Comparison of ENCODE assay signal across 24 cellular contexts in the genomic region with DNA sequence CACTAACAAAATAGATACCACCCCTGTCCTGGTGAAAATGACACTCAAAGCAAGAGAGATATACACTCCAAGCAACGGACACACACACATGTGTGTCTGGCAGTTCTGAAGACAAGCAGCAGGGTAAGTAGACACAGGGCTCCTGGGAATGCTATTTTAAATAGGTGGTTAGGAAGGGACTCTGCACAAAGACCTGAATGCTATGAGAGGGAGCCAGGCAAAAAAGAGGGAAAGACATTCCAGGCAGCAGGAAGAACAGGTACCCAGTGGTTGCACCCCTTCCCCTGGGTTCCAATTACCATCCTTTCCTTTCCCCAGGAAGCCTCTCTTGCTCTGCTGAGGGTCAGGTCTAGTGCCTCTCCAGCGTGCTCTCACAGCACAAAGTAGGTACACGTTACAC. TPM values are rescaled to one million over a fixed set of nuclear protein-coding genes. Genes with fewer than 3 reads are reported as not detected.
DNase-seq lines count a peak whose midpoint lies in the region; ATAC-seq and TF ChIP-seq lines count a peak whose summit lies in the region.
"Had no signal": no experiment of that assay in that cellular context is flagged by ENCODE, and none has a peak within 500 bp of the region (broad histone marks: within the 10 kb centered on the region; RNA-seq: fewer than 3 reads in every experiment).

No MANE protein-coding gene starts in this region.

- H3K4me3 Mint-ChIP-seq in T-helper 1 cell treated with Interleukin-12 subunit alpha and Interleukin-12 subunit beta and Interleukin-4 antibody, amounts not matched to agents 30 μg/mL and 1 μg/mL, for 36 hours: no peak overlapping the region
- H3K4me3 Mint-ChIP-seq in natural killer cell treated with Interleukin-12 subunit alpha and Interleukin-12 subunit beta and Interleukin-15 and Interleukin-18, amount 100 ng/mL, for 72 hours: peak overlapping the region; percentile 57
- H3K4me3 Mint-ChIP-seq: CD8-positive, alpha-beta T cell; memory B cell had no signal

- TF ChIP-seq CTCF in suprapubic skin (IDR thresholded peaks at IDR 0.05): no peak

- H3K9ac ChIP-seq in BLaER1 treated with 17β-estradiol and CSF1 and Interleukin-3, amounts not matched to agents 10 nM and 100 nM: peak overlapping the region in 8 of 11 experiments; percentile 13 to 50 (median 30); a peak in 12 of 22 replicates
- H3K9ac ChIP-seq in adipocyte (ENCODE audit: low read length): peak overlapping the region; percentile 12

- peaks cover 26% of the 10 kb centered on the region for H3K36me3 Mint-ChIP-seq in T-helper 1 cell treated with Interleukin-12 subunit alpha and Interleukin-12 subunit beta and Interleukin-4 antibody, amounts not matched to agents 30 μg/mL and 1 μg/mL, for 36 hours (ENCODE audit: low read depth)
- H3K36me3 Mint-ChIP-seq in natural killer cell treated with Interleukin-12 subunit alpha and Interleukin-12 subunit beta and Interleukin-15 and Interleukin-18, amount 100 ng/mL, for 72 hours: peaks cover 4% of the 10 kb centered on the region

- H3K4me3 ChIP-seq in BLaER1 treated with 17β-estradiol and CSF1 and Interleukin-3, amounts not matched to agents 10 nM and 100 nM: no peak overlapping the region
- H3K4me3 ChIP-seq in adipocyte (ENCODE audit: low read length): no peak overlapping the region
- no peak overlapping the region for H3K4me3 ChIP-seq in suprapubic skin
- H3K4me3 ChIP-seq: gastroesophageal sphincter, MG63, prostate gland, SJSA1 had no signal

- no peaks in the 10 kb centered on the region for H3K27me3 Mint-ChIP-seq in T-helper 1 cell treated with Interleukin-12 subunit alpha and Interleukin-12 subunit beta and Interleukin-4 antibody, amounts not matched to agents 30 μg/mL and 1 μg/mL, for 36 hours (ENCODE audit: low read depth)
- H3K27me3 Mint-ChIP-seq in natural killer cell treated with Interleukin-12 subunit alpha and Interleukin-12 subunit beta and Interleukin-15 and Interleukin-18, amount 100 ng/mL, for 72 hours: no peaks in the 10 kb centered on the region
- H3K27me3 Mint-ChIP-seq: memory B cell had no signal

- H3K9me3 ChIP-seq in BLaER1 treated with 17β-estradiol and CSF1 and Interleukin-3, amounts not matched to agents 10 nM and 100 nM (replicated peaks in 1 of 11): no peaks in the 10 kb centered on the region
- H3K9me3 ChIP-seq in adipocyte (ENCODE audit: control insufficient read depth, low read length) (no peaks in the 10 kb centered on the region), suprapubic skin (no peaks in the 10 kb centered on the region)
- H3K9me3 ChIP-seq: gastroesophageal sphincter, MG63, prostate gland, SJSA1 had no signal

- H3K9me3 Mint-ChIP-seq in T-helper 1 cell treated with Interleukin-12 subunit alpha and Interleukin-12 subunit beta and Interleukin-4 antibody, amounts not matched to agents 30 μg/mL and 1 μg/mL, for 36 hours: no peaks in the 10 kb centered on the region
- H3K9me3 Mint-ChIP-seq in natural killer cell treated with Interleukin-12 subunit alpha and Interleukin-12 subunit beta and Interleukin-15 and Interleukin-18, amount 100 ng/mL, for 72 hours: no peaks in the 10 kb centered on the region
- H3K9me3 Mint-ChIP-seq: CD8-positive, alpha-beta T cell; immature natural killer cell; memory B cell had no signal

- DNase-seq in T-helper 1 cell (no peak), adipocyte (ENCODE audit: low read depth) (no peak), 8988T (no peak), suprapubic skin (ENCODE audit: low spot score in 2 of 2) (no peak)
- no peak for DNase-seq in natural killer cell treated with Interleukin-12 subunit alpha and Interleukin-12 subunit beta and Interleukin-15 and Interleukin-18, amount 100 ng/mL, for 72 hours (ENCODE audit: low spot score)
- DNase-seq: activated CD4-positive, CD25-positive, alpha-beta regulatory T cell treated with anti-CD3 and anti-CD28 coated beads, Interleukin-2, amount 50 U/mL, for 72 hours; activated effector memory CD4-positive, alpha-beta T cell treated with anti-CD3 and anti-CD28 coated beads, Interleukin-2, amount 50 U/mL, for 16 hours; CD8-positive, alpha-beta T cell; central memory CD4-positive, alpha-beta T cell; hypothalamus; immature natural killer cell; MG63; NCI-H1105 treated with DMSO at 0.1 percent for 48 hours; NCI-H2029; NCI-H446; NCI-H82; stimulated activated naive CD8-positive, alpha-beta T cell treated with anti-CD3 and anti-CD28 coated beads, Interleukin-15, Interleukin-2, amounts not matched to agents 100 U/mL and 50 U/mL, for 24 hours had no signal

- TF ChIP-seq EP300 in suprapubic skin (IDR thresholded peaks at IDR 0.05): no peak

- TF ChIP-seq POLR2A in suprapubic skin (IDR thresholded peaks at IDR 0.05): no peak

- H3K27ac ChIP-seq in BLaER1 treated with 17β-estradiol and CSF1 and Interleukin-3, amounts not matched to agents 10 nM and 100 nM: no peak overlapping the region
- no peak overlapping the region for H3K27ac ChIP-seq in suprapubic skin
- H3K27ac ChIP-seq: SJSA1 had no signal

- peaks cover 30% of the 10 kb centered on the region for H3K4me1 Mint-ChIP-seq in T-helper 1 cell treated with Interleukin-12 subunit alpha and Interleukin-12 subunit beta and Interleukin-4 antibody, amounts not matched to agents 30 μg/mL and 1 μg/mL, for 36 hours (ENCODE audit: low read depth)
- peaks cover 30 to 37% of the 10 kb centered on the region in 2 donors for H3K4me1 Mint-ChIP-seq in natural killer cell treated with Interleukin-12 subunit alpha and Interleukin-12 subunit beta and Interleukin-15 and Interleukin-18, amount 100 ng/mL, for 72 hours (ENCODE audit: low read depth in 2 of 2)

- peaks cover 29 to 81% (median 70%) of the 10 kb centered on the region in 11 experiments; a peak in 21 of 22 replicates for H4K20me1 ChIP-seq in BLaER1 treated with 17β-estradiol and CSF1 and Interleukin-3, amounts not matched to agents 10 nM and 100 nM

- H3K4me2 ChIP-seq in BLaER1 treated with 17β-estradiol and CSF1 and Interleukin-3, amounts not matched to agents 10 nM and 100 nM: no peak overlapping the region

- H3K4me1 ChIP-seq in BLaER1 treated with 17β-estradiol and CSF1 and Interleukin-3, amounts not matched to agents 10 nM and 100 nM: peaks cover 20 to 31% (median 23%) of the 10 kb centered on the region in 10 experiments
- H3K4me1 ChIP-seq in adipocyte (ENCODE audit: control insufficient read depth, insufficient read depth, low read length) (peaks cover 33% of the 10 kb centered on the region), suprapubic skin (peaks cover 53% of the 10 kb centered on the region)

- WGBS in suprapubic skin: 54% methylated on average over 3 of the region's 3 CpGs

- no peaks in the 10 kb centered on the region for H3K27me3 ChIP-seq in BLaER1 treated with 17β-estradiol and CSF1 and Interleukin-3, amounts not matched to agents 10 nM and 100 nM
- no peaks in the 10 kb centered on the region for H3K27me3 ChIP-seq in adipocyte (replicated peaks; ENCODE audit: control insufficient read depth, insufficient read depth, low read length)
- no peaks in the 10 kb centered on the region for H3K27me3 ChIP-seq in suprapubic skin
- H3K27me3 ChIP-seq: gastroesophageal sphincter, MG63, SJSA1 had no signal

- no peak for ATAC-seq in natural killer cell treated with Interleukin-12 subunit alpha and Interleukin-12 subunit beta and Interleukin-15 and Interleukin-18, amount 100 ng/mL, for 72 hours
- ATAC-seq in HG03175 (IDR thresholded peaks at IDR 0.05; ENCODE audit: unreplicated experiment): no peak
- ATAC-seq: CD8-positive, alpha-beta T cell; gastroesophageal sphincter; stimulated activated naive CD8-positive, alpha-beta T cell treated with anti-CD3 and anti-CD28 coated beads, Interleukin-15, Interleukin-2, amounts not matched to agents 100 U/mL and 50 U/mL, for 24 hours had no signal

- peak overlapping the region; percentile 39 for H3K27ac Mint-ChIP-seq in T-helper 1 cell treated with Interleukin-12 subunit alpha and Interleukin-12 subunit beta and Interleukin-4 antibody, amounts not matched to agents 30 μg/mL and 1 μg/mL, for 36 hours
- peak overlapping the region in 1 of 2 donors; percentile 53 for H3K27ac Mint-ChIP-seq in natural killer cell treated with Interleukin-12 subunit alpha and Interleukin-12 subunit beta and Interleukin-15 and Interleukin-18, amount 100 ng/mL, for 72 hours
- H3K27ac Mint-ChIP-seq: CD8-positive, alpha-beta T cell; memory B cell had no signal

- peaks cover 42 to 58% (median 53%) of the 10 kb centered on the region in 11 experiments for H3K36me3 ChIP-seq in BLaER1 treated with 17β-estradiol and CSF1 and Interleukin-3, amounts not matched to agents 10 nM and 100 nM
- H3K36me3 ChIP-seq in adipocyte (ENCODE audit: control insufficient read depth, insufficient read depth, low read length, severe bottlenecking) (peaks cover 42% of the 10 kb centered on the region), suprapubic skin (peaks cover 36% of the 10 kb centered on the region)

RNA-seq across cellular contexts. Expression of gene UFD1, which starts 3.0 kb away (rescaled TPM):
- 100 to 1,000 TPM; 104 to 109 TPM for total RNA-seq in natural killer cell treated with Interleukin-12 subunit alpha and Interleukin-12 subunit beta and Interleukin-15 and Interleukin-18, amount 100 ng/mL, for 72 hours
- total RNA-seq in suprapubic skin: 10 to 100 TPM; 27.9 to 56.1 (median 52.5) TPM

RNA-seq across cellular contexts. Expression of gene CDC45, which starts 3.7 kb away (rescaled TPM):
- total RNA-seq in natural killer cell treated with Interleukin-12 subunit alpha and Interleukin-12 subunit beta and Interleukin-15 and Interleukin-18, amount 100 ng/mL, for 72 hours: 100 to 1,000 TPM in 1 of 2 donors, 10 to 100 TPM in 1; 57.8 to 137 TPM
- total RNA-seq in suprapubic skin: 1 to 10 TPM in 3 of 4 donors, under 1 TPM in 1; 0.72 to 3.3 (median 1.4) TPM

RNA-seq across cellular contexts. Expression of gene C22orf39, which starts 28.5 kb away (rescaled TPM):
- 10 to 100 TPM; 27.6 to 36.8 TPM for total RNA-seq in natural killer cell treated with Interleukin-12 subunit alpha and Interleukin-12 subunit beta and Interleukin-15 and Interleukin-18, amount 100 ng/mL, for 72 hours
- total RNA-seq in suprapubic skin: 10 to 100 TPM; 49.4 to 67.0 (median 51.7) TPM

RNA-seq across cellular contexts. Expression of gene MRPL40, which starts 43.7 kb away (rescaled TPM):
- 10 to 100 TPM; 14.3 to 21.3 TPM for total RNA-seq in natural killer cell treated with Interleukin-12 subunit alpha and Interleukin-12 subunit beta and Interleukin-15 and Interleukin-18, amount 100 ng/mL, for 72 hours
- total RNA-seq in suprapubic skin: 10 to 100 TPM; 19.1 to 33.9 (median 22.7) TPM

RNA-seq across cellular contexts. Expression of gene HIRA, which starts 44.5 kb away (rescaled TPM):
- 10 to 100 TPM; 40.5 to 62.7 TPM for total RNA-seq in natural killer cell treated with Interleukin-12 subunit alpha and Interleukin-12 subunit beta and Interleukin-15 and Interleukin-18, amount 100 ng/mL, for 72 hours
- 10 to 100 TPM; 17.7 to 25.1 (median 22.5) TPM for total RNA-seq in suprapubic skin

Comparison
In these comparisons a context has a peak if more than half of its experiments do, and no peak if none do; other contexts are left out.
1. RNA of gene CDC45, which starts 3.7 kb away (total RNA-seq): 57.8 to 137 TPM in natural killer cell treated with Interleukin-12 subunit alpha and Interleukin-12 subunit beta and Interleukin-15 and Interleukin-18, amount 100 ng/mL, for 72 hours; 0.72 to 3.3 TPM in suprapubic skin; every median in the first group is over 10 times any median in the second.